18 cellular contexts compared by ENCODE assay signal in the genomic region with DNA sequence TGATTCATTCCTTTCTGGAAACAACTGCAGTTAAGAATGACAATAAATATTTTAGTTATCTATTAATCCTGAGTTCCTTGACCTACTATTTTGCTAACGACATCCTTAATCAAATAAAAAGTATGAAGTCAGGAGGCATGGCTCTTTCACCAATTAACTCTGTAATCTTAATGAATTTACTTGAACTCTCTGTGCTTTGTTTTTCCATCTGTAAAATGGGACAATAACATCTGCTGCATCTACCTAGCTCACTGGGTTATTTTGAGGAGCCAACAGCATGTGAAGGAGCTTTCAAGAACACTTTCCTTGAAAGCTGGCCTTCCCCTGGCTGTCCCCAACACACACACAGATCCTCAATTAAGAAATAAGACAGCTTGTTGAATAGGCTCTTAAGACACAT. TPM values are rescaled to one million over a fixed set of nuclear protein-coding genes. Genes with fewer than 3 reads are reported as not detected.
DNase-seq lines count a peak whose midpoint lies in the region; ATAC-seq and TF ChIP-seq lines count a peak whose summit lies in the region.
"Had no signal": no experiment of that assay in that cellular context is flagged by ENCODE, and none has a peak within 500 bp of the region (broad histone marks: within the 10 kb centered on the region; RNA-seq: fewer than 3 reads in every experiment).

No MANE protein-coding gene starts in this region.

- H3K4me3 ChIP-seq in cardiac muscle cell = no peak overlapping the region
- H3K4me3 ChIP-seq in right atrium auricular region = no peak overlapping the region
- H3K4me3 ChIP-seq: MG63, Peyer's patch had no signal

- H3K4me1 ChIP-seq in cardiac muscle cell (ENCODE audit: low read depth) (peaks cover 21% of the 10 kb centered on the region), right atrium auricular region (peaks cover 0 to 35% of the 10 kb centered on the region in 2 donors)
- H3K4me1 ChIP-seq: Peyer's patch had no signal

- H3K27me3 ChIP-seq in cardiac muscle cell (no peaks in the 10 kb centered on the region), right atrium auricular region (no peaks in the 10 kb centered on the region)
- H3K27me3 ChIP-seq: MG63, Peyer's patch had no signal

- H3K9me3 Mint-ChIP-seq in activated CD4-positive, alpha-beta memory T cell treated with anti-CD3 and anti-CD28 coated beads, Interleukin-2, amount 10 ng/mL, durations not matched to agents 7 days and 5 days = no peaks in the 10 kb centered on the region

- no peak overlapping the region for H3K4me3 Mint-ChIP-seq in T-helper 17 cell
- H3K4me3 Mint-ChIP-seq in activated CD4-positive, alpha-beta memory T cell treated with anti-CD3 and anti-CD28 coated beads, Interleukin-2, amount 10 ng/mL, durations not matched to agents 7 days and 5 days = no peak overlapping the region
- H3K4me3 Mint-ChIP-seq: CD4-positive, CD25-positive, alpha-beta regulatory T cell had no signal

- CTCF ChIA-PET in activated CD4-positive, alpha-beta memory T cell treated with anti-CD3 and anti-CD28 coated beads, Interleukin-2, amount 10 ng/mL, durations not matched to agents 7 days and 5 days (lab: Charles Lee) = no interaction called here

- H3K9me3 ChIP-seq in cardiac muscle cell (ENCODE audit: low read depth) = no peaks in the 10 kb centered on the region
- H3K9me3 ChIP-seq in right atrium auricular region = no peaks in the 10 kb centered on the region
- H3K9me3 ChIP-seq in T-helper 17 cell (ENCODE audit: control insufficient read depth, low read length, poor library complexity, severe bottlenecking) = no peaks in the 10 kb centered on the region
- H3K9me3 ChIP-seq: MG63, Peyer's patch had no signal

- ATAC-seq in T-helper 17 cell = no peak

- peak overlapping the region; percentile 48 for H3K27ac Mint-ChIP-seq in T-helper 17 cell
- no peak overlapping the region for H3K27ac Mint-ChIP-seq in activated CD4-positive, alpha-beta memory T cell treated with anti-CD3 and anti-CD28 coated beads, Interleukin-2, amount 10 ng/mL, durations not matched to agents 7 days and 5 days

- H3K36me3 Mint-ChIP-seq in T-helper 17 cell (ENCODE audit: low read depth) = no peaks in the 10 kb centered on the region
- no peaks in the 10 kb centered on the region for H3K36me3 Mint-ChIP-seq in activated CD4-positive, alpha-beta memory T cell treated with anti-CD3 and anti-CD28 coated beads, Interleukin-2, amount 10 ng/mL, durations not matched to agents 7 days and 5 days (ENCODE audit: low read depth)
- H3K36me3 Mint-ChIP-seq: CD4-positive, CD25-positive, alpha-beta regulatory T cell had no signal

- no peaks in the 10 kb centered on the region for H3K27me3 Mint-ChIP-seq in T-helper 17 cell
- no peaks in the 10 kb centered on the region for H3K27me3 Mint-ChIP-seq in activated CD4-positive, alpha-beta memory T cell treated with anti-CD3 and anti-CD28 coated beads, Interleukin-2, amount 10 ng/mL, durations not matched to agents 7 days and 5 days

- H3K4me1 Mint-ChIP-seq in T-helper 17 cell = peaks cover 6% of the 10 kb centered on the region
- H3K4me1 Mint-ChIP-seq in activated CD4-positive, alpha-beta memory T cell treated with anti-CD3 and anti-CD28 coated beads, Interleukin-2, amount 10 ng/mL, durations not matched to agents 7 days and 5 days = peaks cover 19% of the 10 kb centered on the region

- POLR2A ChIA-PET in activated CD4-positive, alpha-beta memory T cell treated with anti-CD3 and anti-CD28 coated beads, Interleukin-2, amount 10 ng/mL, durations not matched to agents 7 days and 5 days (lab: Charles Lee) = no interaction called here

- H3K27ac ChIP-seq in cardiac muscle cell = peak overlapping the region; percentile 41
- H3K27ac ChIP-seq in right atrium auricular region = peak overlapping the region in 1 of 2 donors; percentile 40
- H3K27ac ChIP-seq in substantia nigra (ENCODE audit: low read depth, low read length, poor library complexity, severe bottlenecking) = peak overlapping the region; percentile 81
- H3K27ac ChIP-seq: Peyer's patch had no signal

- DNase-seq in cardiac muscle cell (ENCODE audit: low read depth in 1 of 2, low spot score in 1 of 2) = no peak
- DNase-seq in right atrium auricular region (ENCODE audit: low spot score) = no peak
- no peak for DNase-seq in T-helper 17 cell
- peak; percentile 2 for DNase-seq in fibroblast of peridontal ligament (ENCODE audit: extremely low read depth)
- DNase-seq in substantia nigra (lab: John Stamatoyannopoulos, UW) = no peak
- DNase-seq in RKO (ENCODE audit: low spot score) = no peak
- DNase-seq in NOMO-1 (lab: John Stamatoyannopoulos, UW; ENCODE audit: unreplicated experiment in 2 of 2) = no peak
- no peak for DNase-seq in activated CD4-positive, alpha-beta memory T cell treated with anti-CD3 and anti-CD28 coated beads, Interleukin-2, amount 10 ng/mL, durations not matched to agents 7 days and 5 days
- DNase-seq: CD4-positive, CD25-positive, alpha-beta regulatory T cell; DND-41; GF-D8; NCI-H1092 treated with DMSO at 0.1 percent for 48 hours; NCI-H187; NCI-H446 treated with DMSO at 0.1 percent for 48 hours; NCI-H748 treated with DMSO at 0.1 percent for 48 hours; Peyer's patch; SHP77 had no signal

- H3K36me3 ChIP-seq in cardiac muscle cell (no peaks in the 10 kb centered on the region), right atrium auricular region (no peaks in the 10 kb centered on the region)
- H3K36me3 ChIP-seq: MG63, Peyer's patch had no signal

- TF ChIP-seq CTCF in cardiac muscle cell (IDR thresholded peaks at IDR 0.05; ENCODE audit: low read depth, low read length) = no peak
- TF ChIP-seq CTCF in right atrium auricular region (IDR thresholded peaks at IDR 0.05) = no peak

RNA-seq across cellular contexts. Expression of a gene that starts 47.9 kb away (rescaled TPM):
- total RNA-seq in cardiac muscle cell (12.9 and 31.5 TPM in 2 replicates), right atrium auricular region (1 to 10 TPM; 4.2 to 4.9 TPM), T-helper 17 cell (under 1 TPM; 0.26 to 0.40 TPM)
- 14.1 and 22.3 TPM in 2 replicates for polyA plus RNA-seq in cardiac muscle cell
- 1 to 10 TPM; 2.6 to 2.9 TPM for total RNA-seq in activated CD4-positive, alpha-beta memory T cell treated with anti-CD3 and anti-CD28 coated beads, Interleukin-2, amount 10 ng/mL, durations not matched to agents 7 days and 5 days
